In genomic region chr15:85045615-85046014, GRCh38 we compare ENCODE assay signal across 23 cellular contexts.
A peak's percentile ranks its signal among the peaks of the same experiment; 100 is the strongest.
DNase-seq lines count a peak whose midpoint lies in the region; ATAC-seq and TF ChIP-seq lines count a peak whose summit lies in the region.
"Had no signal": no experiment of that assay in that cellular context is flagged by ENCODE, and none has a peak within 500 bp of the region (broad histone marks: within the 10 kb centered on the region; RNA-seq: fewer than 3 reads in every experiment).

No MANE protein-coding gene starts in this region.

- H3K27me3 ChIP-seq in heart left ventricle (no peaks in the 10 kb centered on the region), layer of hippocampus (ENCODE audit: control insufficient read depth, insufficient read depth, low read length) (no peaks in the 10 kb centered on the region)
- H3K27me3 ChIP-seq: ascending aorta, left lung had no signal

- H3K4me3 ChIP-seq in heart left ventricle = no peak overlapping the region
- H3K4me3 ChIP-seq: ascending aorta, left lung had no signal

- 51 to 72% (median 64%) methylated on average over 1 of the region's 1 CpG for WGBS in heart left ventricle, 4 donors

- DNase-seq in heart left ventricle (no peak), Right ventricle myocardium inferior (ENCODE audit: missing footprints) (no peak), substantia nigra (lab: John Stamatoyannopoulos, UW) (no peak)
- DNase-seq: 8988T; activated CD4-positive, alpha-beta T cell treated with anti-CD3 and anti-CD28 coated beads, Interleukin-2, amount 50 U/mL, for 1 hour; erythroblast; hippocampal formation; left lung; NCI-H1092 treated with DMSO at 0.1 percent for 48 hours; NCI-H1930; NCI-H2227 treated with DMSO at 0.1 percent for 48 hours; NCI-H69; stimulated activated CD8-positive, alpha-beta memory T cell treated with anti-CD3 and anti-CD28 coated beads, Interleukin-4, amount 100 ng/mL, for 48 hours; T1000 had no signal

- peaks cover 0 to 53% (median 26%) of the 10 kb centered on the region in 12 donors for H3K4me1 ChIP-seq in heart left ventricle

- TF ChIP-seq POLR2A in heart left ventricle (IDR thresholded peaks at IDR 0.05) = no peak

- intact Hi-C loops in heart left ventricle (cut with DNase I) (loop anchor here in 9 of 10 donors (2.0 to 10.0 kb wide), 8 partner anchors 63 to 461 kb away; partner anchors contain the start of gene PDE8A (in 2 of the 9)), Right ventricle myocardium inferior (cut with DNase I) (loop anchor here (2.0 to 10.0 kb wide), 2 partner anchors 65 to 441 kb away; partner anchors contain the start of genes PDE8A and ZSCAN2)

- no peak for ATAC-seq in heart left ventricle
- no peak for ATAC-seq in Right ventricle myocardium inferior
- no peak for ATAC-seq in SK-N-SH treated with all-trans-retinoic acid at 6 μM for 48 hours
- no peak for ATAC-seq in GM18868 (IDR thresholded peaks at IDR 0.05; ENCODE audit: unreplicated experiment)
- ATAC-seq in GM19324 (IDR thresholded peaks at IDR 0.05; ENCODE audit: low FRiP score, unreplicated experiment) = no peak
- no peak for ATAC-seq in HG02973 (IDR thresholded peaks at IDR 0.05; ENCODE audit: unreplicated experiment)
- ATAC-seq: activated naive CD4-positive, alpha-beta T cell treated with anti-CD3 and anti-CD28 coated beads, Interleukin-2, amount 50 U/mL, for 72 hours; HCT116; left lung; WTC11 had no signal

- no peak for TF ChIP-seq CTCF in heart left ventricle (IDR thresholded peaks at IDR 0.05)

- no peaks in the 10 kb centered on the region for H3K36me3 ChIP-seq in heart left ventricle
- H3K36me3 ChIP-seq: ascending aorta, left lung had no signal

- peaks cover 0 to 3% (median 0%) of the 10 kb centered on the region in 12 donors for H3K9me3 ChIP-seq in heart left ventricle
- H3K9me3 ChIP-seq: ascending aorta, left lung had no signal

- H3K27ac ChIP-seq in heart left ventricle = peak overlapping the region in 11 of 12 donors; percentile 2 to 75 (median 51)
- peak overlapping the region; percentile 59 for H3K27ac ChIP-seq in layer of hippocampus (ENCODE audit: low read depth, low read length)
- H3K27ac ChIP-seq in substantia nigra (ENCODE audit: low read depth, low read length, poor library complexity, severe bottlenecking) = peak overlapping the region; percentile 44
- H3K27ac ChIP-seq: ascending aorta, left lung had no signal

TF ChIP-seq in SK-N-SH treated with all-trans-retinoic acid at 6 μM for 48 hours, 23 proteins besides CTCF, POLR2A, EP300 and RAD21:
- TF ChIP-seq TCF4 (CRISPR knock-in tag; IDR thresholded peaks at IDR 0.05; ENCODE audit: borderline replicate concordance) = peak; percentile 29; the same call in 1 of the 2 replicates
- no peak for TF ChIP-seq PPARA (CRISPR knock-in tag; IDR thresholded peaks at IDR 0.05; ENCODE audit: borderline replicate concordance)
